In genomic region chr14:90491221-90491867, GRCh38 we compare ENCODE assay signal across 1 cellular context.
TF ChIP-seq lines count a peak whose summit lies in the region.

No MANE protein-coding gene starts in this region.

TF ChIP-seq in SK-N-SH, 30 proteins besides CTCF, POLR2A, EP300 and RAD21 (continued from another document):
- no peak for TF ChIP-seq USF1 (IDR thresholded peaks at IDR 0.05; ENCODE audit: borderline replicate concordance, low read depth)
- no peak for TF ChIP-seq REST (IDR thresholded peaks at IDR 0.05; ENCODE audit: low read depth, low read length)
- peak; percentile 11; the same call in 1 of the 2 replicates for TF ChIP-seq MXI1 (IDR thresholded peaks at IDR 0.05; ENCODE audit: low read depth, low read length)
- no peak for TF ChIP-seq IRF3 (IDR thresholded peaks at IDR 0.05; ENCODE audit: low read depth, low read length)
- no peak for TF ChIP-seq YY1 (IDR thresholded peaks at IDR 0.05; ENCODE audit: low read depth)
- TF ChIP-seq GATA2 (CRISPR knock-in tag; IDR thresholded peaks at IDR 0.05), result no peak
- TF ChIP-seq FOXJ3 (CRISPR knock-in tag; IDR thresholded peaks at IDR 0.05), result no peak
- no peak for TF ChIP-seq SMC3 (IDR thresholded peaks at IDR 0.05; ENCODE audit: low read depth, low read length)
- TF ChIP-seq, protein P1, sequence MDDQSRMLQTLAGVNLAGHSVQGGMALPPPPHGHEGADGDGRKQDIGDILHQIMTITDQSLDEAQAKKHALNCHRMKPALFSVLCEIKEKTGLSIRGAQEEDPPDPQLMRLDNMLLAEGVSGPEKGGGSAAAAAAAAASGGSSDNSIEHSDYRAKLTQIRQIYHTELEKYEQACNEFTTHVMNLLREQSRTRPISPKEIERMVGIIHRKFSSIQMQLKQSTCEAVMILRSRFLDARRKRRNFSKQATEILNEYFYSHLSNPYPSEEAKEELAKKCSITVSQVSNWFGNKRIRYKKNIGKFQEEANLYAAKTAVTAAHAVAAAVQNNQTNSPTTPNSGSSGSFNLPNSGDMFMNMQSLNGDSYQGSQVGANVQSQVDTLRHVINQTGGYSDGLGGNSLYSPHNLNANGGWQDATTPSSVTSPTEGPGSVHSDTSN (IDR thresholded peaks at IDR 0.05), result no peak
- TF ChIP-seq POLR2AphosphoS5 (IDR thresholded peaks at IDR 0.05; ENCODE audit: low read depth, low read length), result no peak
- no peak for TF ChIP-seq TCF12 (IDR thresholded peaks at IDR 0.05)
- no peak for TF ChIP-seq TAF1 (IDR thresholded peaks at IDR 0.05; ENCODE audit: borderline replicate concordance, low read depth, low read length)
- no peak for TF ChIP-seq FOSL2 (IDR thresholded peaks at IDR 0.05; ENCODE audit: borderline replicate concordance, low read depth)
